17 cellular contexts compared by ENCODE assay signal in the genomic region with DNA sequence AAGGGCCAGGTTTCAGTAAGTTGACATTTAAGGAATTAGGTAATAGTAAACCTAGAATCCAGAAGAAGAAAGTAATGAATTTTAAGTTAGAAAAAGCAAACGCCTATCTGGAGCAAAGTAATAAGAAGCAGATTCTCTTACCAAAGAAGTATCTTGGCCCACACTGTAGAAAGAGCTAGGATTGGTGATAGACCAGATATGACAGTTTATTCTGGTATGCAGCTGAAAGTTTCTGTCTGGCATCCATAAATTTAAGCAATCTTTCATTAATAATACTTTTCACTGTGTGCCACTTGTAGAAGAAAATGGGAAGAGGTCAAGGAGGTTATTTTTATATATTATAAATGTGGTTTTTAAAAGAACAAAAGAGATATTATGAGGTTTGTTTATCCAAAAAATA. TPM values are rescaled to one million over a fixed set of nuclear protein-coding genes. Genes with fewer than 3 reads are reported as not detected.
DNase-seq lines count a peak whose midpoint lies in the region; ATAC-seq and TF ChIP-seq lines count a peak whose summit lies in the region.
"Had no signal": no experiment of that assay in that cellular context is flagged by ENCODE, and none has a peak within 500 bp of the region (broad histone marks: within the 10 kb centered on the region; RNA-seq: fewer than 3 reads in every experiment).

No MANE protein-coding gene starts in this region.

- no peaks in the 10 kb centered on the region for H3K9me3 Mint-ChIP-seq in CD4-positive, alpha-beta T cell
- peaks cover 4% of the 10 kb centered on the region for H3K9me3 Mint-ChIP-seq in osteocyte (ENCODE audit: unreplicated experiment)
- H3K9me3 Mint-ChIP-seq in activated T-cell treated with anti-CD3 and anti-CD28 coated beads, Interleukin-2, amount 50 U/mL, for 4 hours = no peaks in the 10 kb centered on the region
- H3K9me3 Mint-ChIP-seq: activated naive CD8-positive, alpha-beta T cell treated with anti-CD3 and anti-CD28 coated beads, Interleukin-2, amount 50 U/mL, for 24 hours; activated T-cell treated with anti-CD3 and anti-CD28 coated beads, Interleukin-2, amount 50 U/mL, for 72 hours; CD14-positive monocyte had no signal

- H3K36me3 Mint-ChIP-seq in CD4-positive, alpha-beta T cell (ENCODE audit: low read depth) = no peaks in the 10 kb centered on the region
- H3K36me3 Mint-ChIP-seq in osteocyte (ENCODE audit: unreplicated experiment) = peaks cover 4% of the 10 kb centered on the region
- H3K36me3 Mint-ChIP-seq in activated T-cell treated with anti-CD3 and anti-CD28 coated beads, Interleukin-2, amount 50 U/mL, for 4 hours (ENCODE audit: insufficient read depth) = no peaks in the 10 kb centered on the region
- H3K36me3 Mint-ChIP-seq: CD14-positive monocyte had no signal

- 13% methylated on average over 1 of the region's 1 CpG for WGBS in SK-N-SH (ENCODE audit: low lambda C conversion rate)

- H3K4me3 ChIP-seq in SK-N-SH (ENCODE audit: low read depth in 2 of 2, low read length in 1 of 2) = peak overlapping the region; percentile 72 to 81; a peak in 3 of 4 replicates
- H3K4me3 ChIP-seq: left ventricle myocardium inferior had no signal

- CTCF ChIA-PET in CD4-positive, alpha-beta T cell (lab: Charles Lee) = no interaction called here
- CTCF ChIA-PET in SK-N-SH (lab: Yijun Ruan, JAX) = interaction anchor here (1.4 to 2.8 kb wide), 3 partner anchors 32 to 126 kb away, joined by 5 to 11 read pairs (median 6); no protein-coding TSS in a partner anchor

- H3K27me3 ChIP-seq in CD4-positive, alpha-beta T cell (ENCODE audit: control insufficient read depth, insufficient read depth, low read length) = no peaks in the 10 kb centered on the region
- no peaks in the 10 kb centered on the region for H3K27me3 ChIP-seq in SK-N-SH (ENCODE audit: insufficient read depth)

- H3K27ac Mint-ChIP-seq in CD4-positive, alpha-beta T cell = peak overlapping the region; percentile 7
- H3K27ac Mint-ChIP-seq in osteocyte (ENCODE audit: unreplicated experiment) = peak overlapping the region; percentile 72
- H3K27ac Mint-ChIP-seq: activated naive CD8-positive, alpha-beta T cell treated with anti-CD3 and anti-CD28 coated beads, Interleukin-2, amount 50 U/mL, for 24 hours; activated T-cell treated with anti-CD3 and anti-CD28 coated beads, Interleukin-2, amount 50 U/mL, for 72 hours; CD14-positive monocyte had no signal

- H3K9me2 ChIP-seq in SK-N-SH = no peaks in the 10 kb centered on the region

- H3K36me3 ChIP-seq in SK-N-SH (replicated peaks in 1 of 2; ENCODE audit: control insufficient read depth in 1 of 2, insufficient read depth in 2 of 2, low read length in 1 of 2) = peaks cover 0 to 9% of the 10 kb centered on the region in 2 experiments
- H3K36me3 ChIP-seq: left ventricle myocardium inferior had no signal

- H4K20me1 ChIP-seq in SK-N-SH (ENCODE audit: insufficient read depth) = peaks cover 17% of the 10 kb centered on the region

- intact Hi-C loops in CD4-positive, alpha-beta T cell (cut with DNase I, micrococcal nuclease) = loop anchor here in 1 of 2 experiments (5.0 kb wide), 2 partner anchors 48 to 728 kb away; no protein-coding TSS in a partner anchor

- H3F3A ChIP-seq in SK-N-SH (replicated peaks; ENCODE audit: insufficient read depth) = peaks cover 48% of the 10 kb centered on the region

- no peaks in the 10 kb centered on the region for H3K27me3 Mint-ChIP-seq in CD4-positive, alpha-beta T cell
- H3K27me3 Mint-ChIP-seq in osteocyte (ENCODE audit: unreplicated experiment) = no peaks in the 10 kb centered on the region
- no peaks in the 10 kb centered on the region for H3K27me3 Mint-ChIP-seq in activated T-cell treated with anti-CD3 and anti-CD28 coated beads, Interleukin-2, amount 50 U/mL, for 4 hours (ENCODE audit: low read depth)
- H3K27me3 Mint-ChIP-seq: activated naive CD8-positive, alpha-beta T cell treated with anti-CD3 and anti-CD28 coated beads, Interleukin-2, amount 50 U/mL, for 24 hours had no signal

- peaks cover 66% of the 10 kb centered on the region for H3K4me1 Mint-ChIP-seq in CD4-positive, alpha-beta T cell (ENCODE audit: low read depth)
- H3K4me1 Mint-ChIP-seq in osteocyte (ENCODE audit: unreplicated experiment) = peaks cover 53% of the 10 kb centered on the region
- peaks cover 63% of the 10 kb centered on the region for H3K4me1 Mint-ChIP-seq in activated T-cell treated with anti-CD3 and anti-CD28 coated beads, Interleukin-2, amount 50 U/mL, for 4 hours (ENCODE audit: low read depth)

- H3K4me3 Mint-ChIP-seq in CD4-positive, alpha-beta T cell = peak overlapping the region; percentile 35
- peak overlapping the region; percentile 19 for H3K4me3 Mint-ChIP-seq in osteocyte (ENCODE audit: unreplicated experiment)
- H3K4me3 Mint-ChIP-seq in activated T-cell treated with anti-CD3 and anti-CD28 coated beads, Interleukin-2, amount 50 U/mL, for 4 hours = no peak overlapping the region
- H3K4me3 Mint-ChIP-seq: CD14-positive monocyte had no signal

- no peak for TF ChIP-seq CTCF in CD4-positive, alpha-beta T cell (IDR thresholded peaks at IDR 0.05)
- TF ChIP-seq CTCF in SK-N-SH (IDR thresholded peaks at IDR 0.05) = no peak
- TF ChIP-seq CTCF in osteocyte (IDR thresholded peaks at IDR 0.05) = no peak

- H2AFZ ChIP-seq in SK-N-SH (ENCODE audit: low read depth) = no peak overlapping the region

- no peak for ATAC-seq in CD4-positive, alpha-beta T cell (ENCODE audit: poor library complexity)
- ATAC-seq in HG03432 (IDR thresholded peaks at IDR 0.05; ENCODE audit: unreplicated experiment) (no peak), HG03457 (IDR thresholded peaks at IDR 0.05; ENCODE audit: unreplicated experiment) (no peak)
- no peak for ATAC-seq in activated T-cell treated with anti-CD3 and anti-CD28 coated beads, Interleukin-2, amount 50 U/mL, for 4 hours
- ATAC-seq: activated naive CD8-positive, alpha-beta T cell treated with anti-CD3 and anti-CD28 coated beads, Interleukin-2, amount 50 U/mL, for 24 hours; activated T-cell treated with anti-CD3 and anti-CD28 coated beads, Interleukin-2, amount 50 U/mL, for 72 hours; PC-3 had no signal

- DNase-seq in CD4-positive, alpha-beta T cell = no peak
- no peak for DNase-seq in SK-N-SH
- peak; percentile 83 for DNase-seq in fibroblast of gingiva (ENCODE audit: low read depth)
- DNase-seq in osteocyte (ENCODE audit: extremely low spot score, unreplicated experiment) = no peak
- no peak for DNase-seq in activated T-cell treated with anti-CD3 and anti-CD28 coated beads, Interleukin-2, amount 50 U/mL, for 4 hours
- no peak for DNase-seq in GM19240 (ENCODE audit: insufficient read length, low spot score)
- DNase-seq: activated CD4-positive, alpha-beta T cell treated with anti-CD3 and anti-CD28 coated beads, Interleukin-2, amount 50 U/mL, for 48 hours; activated naive CD8-positive, alpha-beta T cell treated with anti-CD3 and anti-CD28 coated beads, Interleukin-2, amount 50 U/mL, for 24 hours; activated T-cell treated with anti-CD3 and anti-CD28 coated beads, Interleukin-2, amount 50 U/mL, for 72 hours; left ventricle myocardium inferior; NCI-H1694; NCI-H510A; PC-3; stimulated activated CD4-positive, alpha-beta T cell treated with anti-CD3 and anti-CD28 coated beads, Interleukin-15, amount 100 ng/mL, for 24 hours had no signal

- peak overlapping the region; percentile 91; the same call in 1 of the 2 replicates for H3K9ac ChIP-seq in SK-N-SH

- H3K4me2 ChIP-seq in SK-N-SH = peak overlapping the region; percentile 75

- no peaks in the 10 kb centered on the region for H3K9me3 ChIP-seq in CD4-positive, alpha-beta T cell (ENCODE audit: control insufficient read depth, low read length)
- peaks cover 4% of the 10 kb centered on the region; the same call in 1 of the 2 replicates for H3K9me3 ChIP-seq in SK-N-SH
- H3K9me3 ChIP-seq: left ventricle myocardium inferior had no signal

- H3K79me2 ChIP-seq in SK-N-SH (ENCODE audit: insufficient read depth) = peaks cover 79% of the 10 kb centered on the region

- TF ChIP-seq EP300 in SK-N-SH (IDR thresholded peaks at IDR 0.05; ENCODE audit: borderline replicate concordance in 1 of 2, low read depth in 1 of 2, low read length in 1 of 2) = peak; percentile 28 to 78; a peak in 2 of 4 replicates

- no peak for TF ChIP-seq RAD21 in SK-N-SH (IDR thresholded peaks at IDR 0.05; ENCODE audit: low read length)

- H3K4me1 ChIP-seq in SK-N-SH (ENCODE audit: control insufficient read depth in 1 of 2, insufficient read depth in 2 of 2, low read depth in 1 of 2, low read length in 1 of 2) = peaks cover 6 to 14% of the 10 kb centered on the region in 2 experiments; a peak in 3 of 4 replicates

- POLR2A ChIA-PET in CD4-positive, alpha-beta T cell (lab: Charles Lee) = no interaction called here
- POLR2A ChIA-PET in SK-N-SH (lab: Yijun Ruan, JAX) = no interaction called here

- H3K27ac ChIP-seq in CD4-positive, alpha-beta T cell (ENCODE audit: low read depth, low read length) = no peak overlapping the region
- H3K27ac ChIP-seq in SK-N-SH (ENCODE audit: low read depth in 2 of 2, low read length in 1 of 2) = peak overlapping the region; percentile 77 to 79; a peak in 3 of 4 replicates
- H3K27ac ChIP-seq: left ventricle myocardium inferior had no signal

TF ChIP-seq in SK-N-SH, 30 proteins besides CTCF, POLR2A, EP300 and RAD21 (continues in another document):
- 0 out of 2 replicates have a peak, but pooled peaks have one; percentile 44 for TF ChIP-seq SIN3A (IDR thresholded peaks at IDR 0.05; ENCODE audit: borderline replicate concordance, low read depth, low read length)
- TF ChIP-seq TCF12 (IDR thresholded peaks at IDR 0.05) = peak; percentile 93
- TF ChIP-seq, protein P1, sequence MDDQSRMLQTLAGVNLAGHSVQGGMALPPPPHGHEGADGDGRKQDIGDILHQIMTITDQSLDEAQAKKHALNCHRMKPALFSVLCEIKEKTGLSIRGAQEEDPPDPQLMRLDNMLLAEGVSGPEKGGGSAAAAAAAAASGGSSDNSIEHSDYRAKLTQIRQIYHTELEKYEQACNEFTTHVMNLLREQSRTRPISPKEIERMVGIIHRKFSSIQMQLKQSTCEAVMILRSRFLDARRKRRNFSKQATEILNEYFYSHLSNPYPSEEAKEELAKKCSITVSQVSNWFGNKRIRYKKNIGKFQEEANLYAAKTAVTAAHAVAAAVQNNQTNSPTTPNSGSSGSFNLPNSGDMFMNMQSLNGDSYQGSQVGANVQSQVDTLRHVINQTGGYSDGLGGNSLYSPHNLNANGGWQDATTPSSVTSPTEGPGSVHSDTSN (IDR thresholded peaks at IDR 0.05) = peak; percentile 93
- peak; percentile 73 for TF ChIP-seq FOSL2 (IDR thresholded peaks at IDR 0.05; ENCODE audit: borderline replicate concordance, low read depth)

RNA-seq across cellular contexts. Expression of a gene that starts 3.0 kb away (rescaled TPM):
- total RNA-seq in CD4-positive, alpha-beta T cell = 1 to 10 TPM; 9.3 to 9.8 TPM
- 22.8 and 27.3 TPM in 2 replicates for polyA plus RNA-seq in SK-N-SH (2012; rRNA removed)
- 26.6 and 29.4 TPM in 2 replicates for polyA plus RNA-seq in SK-N-SH (2012; cell fraction: cytosol; rRNA removed)
- 22.2 and 34.2 TPM in 2 replicates for polyA plus RNA-seq in SK-N-SH (2012; cell fraction: nucleus; rRNA removed)
- total RNA-seq in osteocyte = 25.7 and 27.1 TPM in 2 replicates
- total RNA-seq in activated T-cell treated with anti-CD3 and anti-CD28 coated beads, Interleukin-2, amount 50 U/mL, for 4 hours = 1 to 10 TPM; 2.0 to 2.4 (median 2.0) TPM
